Comparison of ENCODE assay signal across 8 cellular contexts in genomic region chr1:222465211-222466041, GRCh38.
A peak's percentile ranks its signal among the peaks of the same experiment; 100 is the strongest.
DNase-seq lines count a peak whose midpoint lies in the region; ATAC-seq and TF ChIP-seq lines count a peak whose summit lies in the region.

No MANE protein-coding gene starts in this region.

- H3K9me3 ChIP-seq in right cardiac atrium (ENCODE audit: control insufficient read depth, low read length) (no peaks in the 10 kb centered on the region), aorta (ENCODE audit: control insufficient read depth, low read length) (no peaks in the 10 kb centered on the region)

- H3K27ac ChIP-seq in right cardiac atrium (ENCODE audit: low read length) (peak overlapping the region; percentile 49), rectal smooth muscle tissue (ENCODE audit: low read depth, low read length) (peak overlapping the region; percentile 70), aorta (ENCODE audit: low read depth in 1 of 2, low read length in 2 of 2) (peak overlapping the region in 1 of 2 donors; percentile 64)

- H3K36me3 ChIP-seq in rectal smooth muscle tissue (ENCODE audit: control insufficient read depth, insufficient read depth, low read length), result no peaks in the 10 kb centered on the region
- no peaks in the 10 kb centered on the region for H3K36me3 ChIP-seq in aorta (ENCODE audit: control insufficient read depth in 1 of 2, insufficient read depth in 2 of 2, low read length in 1 of 2)

- intact Hi-C loops in right cardiac atrium (cut with DNase I), result loop anchor here (2.0 to 5.0 kb wide), 2 partner anchors 167 to 169 kb away; no protein-coding TSS in a partner anchor
- intact Hi-C loops in aorta (cut with DNase I), result loop anchor here (1.0 to 10.0 kb wide), 3 partner anchors 169 to 249 kb away; partner anchors contain the start of genes AIDA (in 1 of the 2) and BROX (in 1 of the 2)

- H3K9ac ChIP-seq in rectal smooth muscle tissue (ENCODE audit: low read length), result peak overlapping the region; percentile 0

- WGBS in right cardiac atrium, result 2% methylated on average over 46 of the region's 46 CpGs
- 0% methylated on average over 46 of the region's 46 CpGs for WGBS in aorta, 2 donors

- ATAC-seq in HG02678 (IDR thresholded peaks at IDR 0.05; ENCODE audit: unreplicated experiment) (peak; percentile 92), right cardiac atrium (peak; percentile 100), aorta (ENCODE audit: low FRiP score) (peak; percentile 100)

- H3K4me1 ChIP-seq in right cardiac atrium (ENCODE audit: control insufficient read depth, insufficient read depth, low read length), result no peaks in the 10 kb centered on the region
- no peaks in the 10 kb centered on the region for H3K4me1 ChIP-seq in rectal smooth muscle tissue (ENCODE audit: control insufficient read depth, insufficient read depth, low read length)
- no peaks in the 10 kb centered on the region for H3K4me1 ChIP-seq in aorta (ENCODE audit: control insufficient read depth in 1 of 2, insufficient read depth in 2 of 2, low read length in 2 of 2)

- DNase-seq in NCI-H128 (lab: John Stamatoyannopoulos, UW; ENCODE audit: unreplicated experiment), result peak; percentile 58
- peak; percentile 49 to 77 (median 61) for DNase-seq in T-helper 1 cell
- peak; percentile 29 to 92 (median 84) for DNase-seq in anterior cingulate cortex (lab: John Stamatoyannopoulos, UW)
- DNase-seq in right cardiac atrium, result peak; percentile 94 to 98 (median 96)
- peak; percentile 97 for DNase-seq in aorta

- H3K4me3 ChIP-seq in right cardiac atrium (ENCODE audit: low read length) (peak overlapping the region; percentile 22), rectal smooth muscle tissue (ENCODE audit: low read length) (peak overlapping the region; percentile 56), aorta (ENCODE audit: low read length in 2 of 2) (peak overlapping the region in 1 of 2 donors; percentile 29)

- no peaks in the 10 kb centered on the region for H3K27me3 ChIP-seq in right cardiac atrium (ENCODE audit: control insufficient read depth, insufficient read depth)
- H3K27me3 ChIP-seq in rectal smooth muscle tissue (ENCODE audit: control insufficient read depth, insufficient read depth, low read length), result no peaks in the 10 kb centered on the region
- H3K27me3 ChIP-seq in aorta (ENCODE audit: control insufficient read depth in 1 of 2, insufficient read depth in 2 of 2, low read length in 1 of 2), result no peaks in the 10 kb centered on the region

- TF ChIP-seq CTCF in GM12874 (IDR thresholded peaks at IDR 0.05; ENCODE audit: insufficient read depth, low read depth, low read length), result peak; percentile 100
